10 cellular contexts compared by ENCODE assay signal in the genomic region with DNA sequence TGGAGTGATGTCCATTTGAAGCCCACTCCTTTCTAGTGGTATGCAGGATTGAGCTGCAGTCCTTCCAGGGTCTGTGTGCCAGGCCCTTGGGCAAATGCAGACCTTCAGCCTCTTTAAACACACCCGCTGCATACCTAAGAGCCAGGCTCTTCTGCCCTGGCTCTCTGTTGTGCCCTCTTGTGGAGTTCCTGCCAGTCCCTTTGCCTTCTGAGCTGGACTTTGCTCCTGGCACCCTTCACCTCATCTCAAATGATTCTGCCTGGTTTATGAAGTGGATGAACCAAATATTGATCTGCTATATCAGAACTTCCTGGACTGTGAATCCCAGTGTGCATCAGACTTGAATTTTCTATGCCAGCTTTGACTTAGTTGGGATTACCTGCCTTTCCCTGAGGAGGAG.
DNase-seq lines count a peak whose midpoint lies in the region; ATAC-seq and TF ChIP-seq lines count a peak whose summit lies in the region.
"Had no signal": no experiment of that assay in that cellular context is flagged by ENCODE, and none has a peak within 500 bp of the region (broad histone marks: within the 10 kb centered on the region; RNA-seq: fewer than 3 reads in every experiment).

No MANE protein-coding gene starts in this region.

- no peaks in the 10 kb centered on the region for H4K20me1 ChIP-seq in PC-3 (ENCODE audit: low read length)
- H4K20me1 ChIP-seq: BLaER1 had no signal

- no peaks in the 10 kb centered on the region for H3K4me1 ChIP-seq in PC-3 (ENCODE audit: insufficient read depth, low read length)
- H3K4me1 ChIP-seq in foreskin keratinocyte = no peaks in the 10 kb centered on the region
- H3K4me1 ChIP-seq: BLaER1, Caco-2 had no signal

- no peak for DNase-seq in PC-3
- DNase-seq in foreskin keratinocyte = no peak
- DNase-seq in mucosa of gallbladder (ENCODE audit: low spot score) = peak; percentile 80
- no peak for DNase-seq in HuH-7 (ENCODE audit: low spot score)
- DNase-seq in AG08396 (ENCODE audit: low spot score) = no peak
- DNase-seq: AML-193; Caco-2; CD8-positive, alpha-beta memory T cell had no signal

- H3K79me2 ChIP-seq in PC-3 (ENCODE audit: low read length) = no peaks in the 10 kb centered on the region

- no peak for ATAC-seq in PC-3
- ATAC-seq in foreskin keratinocyte = no peak
- no peak for ATAC-seq in GM18909 (IDR thresholded peaks at IDR 0.05; ENCODE audit: poor library complexity, unreplicated experiment)

- no peak overlapping the region for H2AFZ ChIP-seq in PC-3 (ENCODE audit: low read length)

- TF ChIP-seq CTCF in PC-3 (conservative IDR thresholded peaks at IDR 0.05; ENCODE audit: low read depth, low read length) (0 out of 2 replicates have a peak, but pooled peaks have one; percentile 14), foreskin keratinocyte (conservative IDR thresholded peaks at IDR 0.05) (peak; percentile 5)

- intact Hi-C loops in PC-3 (cut with micrococcal nuclease) = no loop called here

- H3K36me3 ChIP-seq in PC-3 (ENCODE audit: low read depth, low read length) = no peaks in the 10 kb centered on the region
- H3K36me3 ChIP-seq: BLaER1 had no signal

- POLR2A ChIA-PET in PC-3 (lab: Charles Lee; ENCODE audit: unreplicated experiment) = no interaction called here

- no TSS peak for BruUV-seq in PC-3 (replicated peaks; lab: Mats Ljungman, UMichigan)

- CTCF ChIA-PET in PC-3 (lab: Charles Lee) = no interaction called here

- H3K27ac ChIP-seq in PC-3 (ENCODE audit: low read length) = no peak overlapping the region
- H3K27ac ChIP-seq in foreskin keratinocyte = no peak overlapping the region
- H3K27ac ChIP-seq: BLaER1 had no signal

- no peak overlapping the region for H3K4me3 ChIP-seq in PC-3 (ENCODE audit: low read length)
- H3K4me3 ChIP-seq: BLaER1 had no signal

- H3K9ac ChIP-seq in PC-3 (ENCODE audit: low read length) = no peak overlapping the region
- H3K9ac ChIP-seq: BLaER1 had no signal

- H3K4me2 ChIP-seq in PC-3 (ENCODE audit: low read length) = no peak overlapping the region
- H3K4me2 ChIP-seq: BLaER1 had no signal

- H3K9me2 ChIP-seq in PC-3 (replicated peaks; ENCODE audit: low read length) = no peaks in the 10 kb centered on the region

- no peaks in the 10 kb centered on the region for H3F3A ChIP-seq in PC-3 (ENCODE audit: low read length, unreplicated experiment)

- 0 out of 2 replicates have a peak, but pooled peaks cover 3% of the 10 kb centered on the region for H3K9me3 ChIP-seq in PC-3 (ENCODE audit: low read length)
- H3K9me3 ChIP-seq: Caco-2 had no signal

- peaks cover 78% of the 10 kb centered on the region for H3K27me3 ChIP-seq in PC-3 (ENCODE audit: low read length)
- peaks cover 39% of the 10 kb centered on the region for H3K27me3 ChIP-seq in foreskin keratinocyte
- H3K27me3 ChIP-seq: BLaER1 had no signal
